In genomic region chr11:126328444-126328843, GRCh38 we compare ENCODE assay signal across 17 cellular contexts. TPM values are rescaled to one million over a fixed set of nuclear protein-coding genes. Genes with fewer than 3 reads are reported as not detected.
DNase-seq lines count a peak whose midpoint lies in the region; ATAC-seq, FAIRE-seq and TF ChIP-seq lines count a peak whose summit lies in the region.
"Had no signal": no experiment of that assay in that cellular context is flagged by ENCODE, and none has a peak within 500 bp of the region (broad histone marks: within the 10 kb centered on the region; RNA-seq: fewer than 3 reads in every experiment).

No MANE protein-coding gene starts in this region.

- peak overlapping the region; percentile 83 for H3K14ac ChIP-seq in neuronal stem cell (ENCODE audit: low read length)

- H2BK5ac ChIP-seq in neuronal stem cell (ENCODE audit: low read length) (no peak overlapping the region), mesendoderm (ENCODE audit: low read length) (no peak overlapping the region)

- no peaks in the 10 kb centered on the region for H3K9me3 Mint-ChIP-seq in endodermal cell
- H3K9me3 Mint-ChIP-seq: IgD-negative memory B cell had no signal

- no peaks in the 10 kb centered on the region for H3K27me3 Mint-ChIP-seq in endodermal cell (ENCODE audit: insufficient read depth)
- H3K27me3 Mint-ChIP-seq: activated naive CD8-positive, alpha-beta T cell; IgD-negative memory B cell had no signal

- H3K27ac Mint-ChIP-seq in endodermal cell = peak overlapping the region; percentile 53
- H3K27ac Mint-ChIP-seq: activated naive CD8-positive, alpha-beta T cell; IgD-negative memory B cell had no signal

- no peak overlapping the region for H4K5ac ChIP-seq in mesendoderm (ENCODE audit: low read length)

- H2AK5ac ChIP-seq in neuronal stem cell (ENCODE audit: low read depth, low read length) = peak overlapping the region; percentile 57
- H2AK5ac ChIP-seq in mesendoderm (ENCODE audit: low read length) = no peak overlapping the region

- H3K4me1 Mint-ChIP-seq in endodermal cell = peaks cover 3% of the 10 kb centered on the region
- H3K4me1 Mint-ChIP-seq: IgD-negative memory B cell had no signal

- H3K36me3 Mint-ChIP-seq in endodermal cell (ENCODE audit: low read depth) = peaks cover 14% of the 10 kb centered on the region

- 94 to 96% methylated on average over 9 to 12 of the region's 12 CpGs for whole genome bisulfite sequencing in endodermal cell (ENCODE audit: insufficient coverage in 1 of 2, insufficient read length in 1 of 2), 2 experiments
- no CpG with 5 or more reads among the region's 12 CpGs for WGBS in neuronal stem cell (ENCODE audit: extremely low coverage in 2 of 2, insufficient read length in 2 of 2, insufficient replicate concordance in 1 of 2), 2 donors
- WGBS in mesendoderm (ENCODE audit: extremely low coverage, insufficient coverage, low lambda C conversion rate) = no CpG with 5 or more reads among the region's 12 CpGs

- H3K4me3 Mint-ChIP-seq in endodermal cell = no peak overlapping the region
- H3K4me3 Mint-ChIP-seq: activated naive CD8-positive, alpha-beta T cell; IgD-negative memory B cell had no signal

- H3K18ac ChIP-seq in neuronal stem cell (ENCODE audit: low read length) = no peak overlapping the region
- no peak overlapping the region for H3K18ac ChIP-seq in mesendoderm (ENCODE audit: low read length)

- H3K9ac ChIP-seq in endodermal cell (ENCODE audit: extremely low read depth, low read length, poor library complexity, severe bottlenecking) (no peak overlapping the region), neuronal stem cell (ENCODE audit: low read depth, low read length, poor library complexity) (peak overlapping the region; percentile 54), mesendoderm (ENCODE audit: low read length) (no peak overlapping the region)

- H3K79me1 ChIP-seq in neuronal stem cell (ENCODE audit: low read depth, low read length) (peaks cover 2% of the 10 kb centered on the region), mesendoderm (ENCODE audit: low read length) (no peaks in the 10 kb centered on the region)

- H4K8ac ChIP-seq in neuronal stem cell (ENCODE audit: low read depth, low read length) (no peak overlapping the region), mesendoderm (ENCODE audit: low read depth, low read length) (no peak overlapping the region)

- H3K9me3 ChIP-seq in endodermal cell (ENCODE audit: control insufficient read depth, low read length) = no peaks in the 10 kb centered on the region
- H3K9me3 ChIP-seq in neuronal stem cell (replicated peaks in 1 of 2; ENCODE audit: control insufficient read depth in 2 of 2, insufficient read depth in 1 of 2, low read depth in 1 of 2, low read length in 2 of 2) = no peaks in the 10 kb centered on the region
- H3K9me3 ChIP-seq: BE2C, body of pancreas had no signal

- H3K4me1 ChIP-seq in endodermal cell (ENCODE audit: control insufficient read depth, insufficient read depth, low read length) = no peaks in the 10 kb centered on the region
- H3K4me1 ChIP-seq in neuronal stem cell (ENCODE audit: control insufficient read depth in 2 of 2, insufficient read depth in 1 of 2, low read depth in 1 of 2, low read length in 2 of 2) = peaks cover 0 to 8% of the 10 kb centered on the region in 2 donors
- H3K4me1 ChIP-seq in mesendoderm (ENCODE audit: control insufficient read depth, low read depth, low read length) = no peaks in the 10 kb centered on the region

- H3K4ac ChIP-seq in neuronal stem cell (ENCODE audit: low read length) (no peak overlapping the region), mesendoderm (ENCODE audit: low read depth, low read length) (no peak overlapping the region)

- no peaks in the 10 kb centered on the region for H3K36me3 ChIP-seq in endodermal cell (ENCODE audit: control insufficient read depth, insufficient read depth, low read length)
- H3K36me3 ChIP-seq in neuronal stem cell (replicated peaks in 1 of 2; ENCODE audit: control insufficient read depth in 2 of 2, insufficient read depth in 2 of 2, low read length in 2 of 2) = peaks cover 3 to 15% of the 10 kb centered on the region in 2 donors
- no peaks in the 10 kb centered on the region for H3K36me3 ChIP-seq in mesendoderm (ENCODE audit: control insufficient read depth, insufficient read depth, low read length)
- H3K36me3 ChIP-seq: BE2C had no signal

- no peak overlapping the region for H3K56ac ChIP-seq in mesendoderm (ENCODE audit: low read length)

- H2BK120ac ChIP-seq in neuronal stem cell (ENCODE audit: low read depth, low read length) (peak overlapping the region; percentile 66), mesendoderm (ENCODE audit: low read depth, low read length) (no peak overlapping the region)

- no peak overlapping the region for H3K4me2 ChIP-seq in neuronal stem cell (ENCODE audit: insufficient read depth, low read length, poor library complexity, severe bottlenecking)
- H3K4me2 ChIP-seq in mesendoderm (ENCODE audit: low read length) = no peak overlapping the region

- peak; percentile 66 for DNase-seq in COLO668 (lab: John Stamatoyannopoulos, UW; ENCODE audit: unreplicated experiment)
- peak in 2 of 3 experiments; percentile 72 to 83 for DNase-seq in NCI-H1417 (lab: John Stamatoyannopoulos, UW)
- DNase-seq in endodermal cell = no peak
- DNase-seq in neuronal stem cell (ENCODE audit: low spot score) = no peak
- no peak for DNase-seq in mesendoderm
- DNase-seq in RCC 7860 (ENCODE audit: low spot score) = no peak
- DNase-seq: activated CD4-positive, alpha-beta T cell treated with anti-CD3 and anti-CD28 coated beads, Interleukin-2, amount 50 U/mL, for 4 hours; BE2C; body of pancreas; erythroblast; left ventricle myocardium superior; SIG-M5; stimulated activated CD4-positive, alpha-beta T cell treated with anti-CD3 and anti-CD28 coated beads, Interleukin-4, amount 100 ng/mL, for 1 hour had no signal

- no peak overlapping the region for H4K91ac ChIP-seq in neuronal stem cell (ENCODE audit: low read depth, low read length, poor library complexity)

- no peaks in the 10 kb centered on the region for H3K79me2 ChIP-seq in mesendoderm (ENCODE audit: control insufficient read depth, insufficient read depth, low read length)

- ATAC-seq in HG03565 (IDR thresholded peaks at IDR 0.05; ENCODE audit: unreplicated experiment) = no peak
- ATAC-seq: left ventricle myocardium superior had no signal

- H3K23ac ChIP-seq in neuronal stem cell (ENCODE audit: low read depth, low read length, poor library complexity) (peak overlapping the region; percentile 86), mesendoderm (ENCODE audit: low read length) (no peak overlapping the region)

- H2AFZ ChIP-seq in neuronal stem cell (ENCODE audit: low read length) = no peak overlapping the region

- H2BK12ac ChIP-seq in neuronal stem cell (ENCODE audit: low read length) = no peak overlapping the region

- H2BK15ac ChIP-seq in neuronal stem cell (ENCODE audit: low read length) (no peak overlapping the region), mesendoderm (replicated peaks; ENCODE audit: low read depth) (no peak overlapping the region)

- no peak for FAIRE-seq in RCC 7860 (lab: Jason Lieb, UNC)

- no peak overlapping the region for H3K27ac ChIP-seq in endodermal cell (ENCODE audit: low read depth, low read length)
- H3K27ac ChIP-seq in neuronal stem cell (replicated peaks; ENCODE audit: low read length) = no peak overlapping the region
- no peak overlapping the region for H3K27ac ChIP-seq in mesendoderm (ENCODE audit: low read depth, low read length)

- no peak for TF ChIP-seq CTCF in endodermal cell (conservative IDR thresholded peaks at IDR 0.05)

- H3K4me3 ChIP-seq in endodermal cell (ENCODE audit: low read length) (no peak overlapping the region), neuronal stem cell (ENCODE audit: low read length in 2 of 2) (no peak overlapping the region), mesendoderm (ENCODE audit: low read length) (no peak overlapping the region)
- H3K4me3 ChIP-seq: body of pancreas, skin epidermis had no signal

- no peaks in the 10 kb centered on the region for H3K27me3 ChIP-seq in endodermal cell (ENCODE audit: control insufficient read depth, insufficient read depth, low read length, poor library complexity, severe bottlenecking)
- H3K27me3 ChIP-seq in neuronal stem cell (ENCODE audit: control insufficient read depth in 3 of 3, insufficient read depth in 3 of 3, low read depth in 1 of 3, low read length in 3 of 3) = no peaks in the 10 kb centered on the region
- H3K27me3 ChIP-seq in mesendoderm (ENCODE audit: insufficient read depth, low read length, poor library complexity) = no peaks in the 10 kb centered on the region
- H3K27me3 ChIP-seq: BE2C, body of pancreas had no signal

RNA-seq across cellular contexts. Expression of gene DCPS, which starts 24.6 kb away (rescaled TPM):
- total RNA-seq in endodermal cell = 10 to 100 TPM; 19.0 to 22.6 TPM
- polyA plus RNA-seq in endodermal cell (2013, experiment 1 of 2) = 20.5 TPM
- polyA plus RNA-seq in endodermal cell (2013, experiment 2 of 2) = 19.2 TPM
- 21.3 TPM for polyA plus RNA-seq in neuronal stem cell (2013, experiment 1 of 2)
- 21.8 TPM for polyA plus RNA-seq in neuronal stem cell (2013, experiment 2 of 2)
- 20.0 TPM for polyA plus RNA-seq in mesendoderm (2013, experiment 1 of 2)
- 20.1 TPM for polyA plus RNA-seq in mesendoderm (2013, experiment 2 of 2)

RNA-seq across cellular contexts. Expression of gene ST3GAL4, which starts 27.0 kb away (rescaled TPM):
- 10 to 100 TPM; 16.5 to 21.5 TPM for total RNA-seq in endodermal cell
- 15.6 TPM for polyA plus RNA-seq in endodermal cell (2013, experiment 1 of 2)
- 13.3 TPM for polyA plus RNA-seq in endodermal cell (2013, experiment 2 of 2)
- 12.7 TPM for polyA plus RNA-seq in neuronal stem cell (2013, experiment 1 of 2)
- polyA plus RNA-seq in neuronal stem cell (2013, experiment 2 of 2) = 11.2 TPM
- polyA plus RNA-seq in mesendoderm (2013, experiment 1 of 2) = 8.4 TPM
- 8.7 TPM for polyA plus RNA-seq in mesendoderm (2013, experiment 2 of 2)

RNA-seq across cellular contexts. Expression of gene TIRAP, which starts 45.6 kb away (rescaled TPM):
- total RNA-seq in endodermal cell = 10 to 100 TPM in 1 of 2 donors, 1 to 10 TPM in 1; 9.2 to 11.4 TPM
- polyA plus RNA-seq in endodermal cell (2013, experiment 1 of 2) = 5.8 TPM
- polyA plus RNA-seq in endodermal cell (2013, experiment 2 of 2) = 5.9 TPM
- 4.2 TPM for polyA plus RNA-seq in neuronal stem cell (2013, experiment 1 of 2)
- 4.2 TPM for polyA plus RNA-seq in neuronal stem cell (2013, experiment 2 of 2)
- 3.8 TPM for polyA plus RNA-seq in mesendoderm (2013, experiment 1 of 2)
- 4.2 TPM for polyA plus RNA-seq in mesendoderm (2013, experiment 2 of 2)

RNA-seq across cellular contexts. Expression of gene FOXRED1, which starts 59.5 kb away (rescaled TPM):
- total RNA-seq in endodermal cell = 10 to 100 TPM; 50.7 to 55.8 TPM
- 42.8 TPM for polyA plus RNA-seq in endodermal cell (2013, experiment 1 of 2)
- polyA plus RNA-seq in endodermal cell (2013, experiment 2 of 2) = 32.7 TPM
- polyA plus RNA-seq in neuronal stem cell (2013, experiment 1 of 2) = 23.1 TPM
- 23.5 TPM for polyA plus RNA-seq in neuronal stem cell (2013, experiment 2 of 2)
- 21.5 TPM for polyA plus RNA-seq in mesendoderm (2013, experiment 1 of 2)
- polyA plus RNA-seq in mesendoderm (2013, experiment 2 of 2) = 22.1 TPM

RNA-seq across cellular contexts. Expression of gene SRPRA, which starts 59.7 kb away (rescaled TPM):
- total RNA-seq in endodermal cell = 10 to 100 TPM; 68.4 to 79.2 TPM
- polyA plus RNA-seq in endodermal cell (2013, experiment 1 of 2) = 66.9 TPM
- 59.0 TPM for polyA plus RNA-seq in endodermal cell (2013, experiment 2 of 2)
- 34.6 TPM for polyA plus RNA-seq in neuronal stem cell (2013, experiment 1 of 2)
- polyA plus RNA-seq in neuronal stem cell (2013, experiment 2 of 2) = 34.7 TPM
- polyA plus RNA-seq in mesendoderm (2013, experiment 1 of 2) = 44.3 TPM
- 42.1 TPM for polyA plus RNA-seq in mesendoderm (2013, experiment 2 of 2)

Comparison
In these comparisons a context has a peak if more than half of its experiments do, and no peak if none do; other contexts are left out.
1. DNase-seq: peak in COLO668 (single experiment) and NCI-H1417 (2 of 3); none in endodermal cell (single experiment), neuronal stem cell (single experiment), mesendoderm (single experiment) and RCC 7860 (single experiment).